7 cellular contexts compared by ENCODE assay signal in the genomic region with DNA sequence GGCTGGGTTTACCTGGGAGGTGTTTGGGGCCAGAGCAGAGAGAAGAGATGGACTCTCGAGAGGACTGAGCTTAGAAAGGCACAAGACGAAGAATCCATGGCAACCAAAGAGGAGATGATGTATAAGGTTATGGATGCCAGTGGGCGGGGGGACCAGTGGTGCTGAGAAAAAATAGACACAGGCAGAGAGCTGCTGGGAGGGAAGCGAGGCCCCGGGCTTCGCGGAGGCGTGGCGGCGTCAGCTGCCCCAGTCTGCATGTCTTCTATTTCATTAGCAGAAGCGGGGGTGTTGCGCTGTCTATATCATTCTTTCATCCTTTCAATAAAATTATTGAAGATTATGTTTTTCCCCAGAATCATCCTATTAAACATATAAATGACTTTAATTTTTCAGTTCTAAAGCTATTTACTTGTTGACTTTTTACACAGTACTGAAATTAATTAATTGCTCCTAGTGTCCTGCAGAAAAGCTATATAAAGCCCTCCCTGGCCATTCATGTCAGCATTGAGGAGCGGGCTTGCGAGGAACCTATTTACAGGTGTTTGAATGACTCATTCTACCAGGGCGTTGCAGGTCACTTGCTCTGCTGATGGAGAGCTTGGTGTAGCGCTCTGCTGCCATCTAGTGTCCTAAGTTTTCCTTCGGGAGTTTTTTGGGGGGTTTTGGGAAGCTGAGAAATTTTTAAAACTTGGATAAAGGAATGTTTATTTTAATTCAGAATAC. TPM values are rescaled to one million over a fixed set of nuclear protein-coding genes. Genes with fewer than 3 reads are reported as not detected.
A peak's percentile ranks its signal among the peaks of the same experiment; 100 is the strongest.
DNase-seq lines count a peak whose midpoint lies in the region; ATAC-seq and TF ChIP-seq lines count a peak whose summit lies in the region.

No MANE protein-coding gene starts in this region.

- H3K36me3 ChIP-seq in endocrine pancreas (ENCODE audit: control insufficient read depth, insufficient read depth, low read length) (no peaks in the 10 kb centered on the region), mucosa of descending colon (ENCODE audit: low read depth) (no peaks in the 10 kb centered on the region)

- H3K27me3 ChIP-seq in endocrine pancreas (ENCODE audit: control insufficient read depth, insufficient read depth, low read length): no peaks in the 10 kb centered on the region

- ATAC-seq in HG02973 (IDR thresholded peaks at IDR 0.05; ENCODE audit: unreplicated experiment) (peak; percentile 64), mucosa of descending colon (peak; percentile 77)

- H3K9ac ChIP-seq in endocrine pancreas (ENCODE audit: control insufficient read depth, insufficient read depth, low read length): peak overlapping the region; percentile 17

- DNase-seq in NCI-H510A (lab: John Stamatoyannopoulos, UW) (peak; percentile 30), mucosa of descending colon (peak in 1 of 3 donors; percentile 84)
- peak; percentile 30 to 32 for DNase-seq in activated CD8-positive, alpha-beta memory T cell treated with anti-CD3 and anti-CD28 coated beads for 1 hour (ENCODE audit: extremely low read depth in 1 of 2, low read depth in 1 of 2)
- DNase-seq in stimulated activated CD8-positive, alpha-beta memory T cell treated with anti-CD3 and anti-CD28 coated beads, Interleukin-7, amount 100 ng/mL, for 4 hours (ENCODE audit: low read depth in 2 of 2): peak; percentile 27 to 61

- H3K4me1 ChIP-seq in endocrine pancreas (ENCODE audit: control insufficient read depth, insufficient read depth, low read length) (peaks cover 4% of the 10 kb centered on the region), mucosa of descending colon (ENCODE audit: low read depth) (peaks cover 5% of the 10 kb centered on the region)

- TF ChIP-seq CTCF in GM12873 (IDR thresholded peaks at IDR 0.05; ENCODE audit: insufficient read depth, low read depth, low read length, missing control alignments): peak; percentile 61
- TF ChIP-seq CTCF in mucosa of descending colon (IDR thresholded peaks at IDR 0.05): peak; percentile 63

- H3K9me3 ChIP-seq in endocrine pancreas (ENCODE audit: control insufficient read depth, low read length) (no peaks in the 10 kb centered on the region), mucosa of descending colon (no peaks in the 10 kb centered on the region)

- intact Hi-C loops in mucosa of descending colon (cut with DNase I, micrococcal nuclease): loop anchor here (5.0 kb wide), 3 partner anchors 61 to 146 kb away; partner anchors contain the start of gene LMTK2 (in 1 of the 2)

- H3K4me3 ChIP-seq in endocrine pancreas (ENCODE audit: control insufficient read depth, insufficient read depth, low read length) (no peak overlapping the region), mucosa of descending colon (no peak overlapping the region)

RNA-seq across cellular contexts. Expression of gene BHLHA15, which starts 42.9 kb away (rescaled TPM):
- total RNA-seq in mucosa of descending colon: 1 to 10 TPM in 2 of 3 donors, not detected in 1; 1.3 to 2.8 TPM
